Comparison of ENCODE assay signal across 8 cellular contexts in genomic region chr6:47908271-47908670, GRCh38.
"Had no signal": no experiment of that assay in that cellular context is flagged by ENCODE, and none has a peak within 500 bp of the region (broad histone marks: within the 10 kb centered on the region; RNA-seq: fewer than 3 reads in every experiment).

No MANE protein-coding gene starts in this region.

- DNase-seq: GOT3, H7, HFFc6, KBM-7 had no signal

- H3K4me1 ChIP-seq: HAP-1 had no signal

- H3K4me3 ChIP-seq: HAP-1 had no signal

- H3K27ac ChIP-seq: HL-60 had no signal

- H3K36me3 ChIP-seq: HAP-1 had no signal

- H3K9me3 ChIP-seq: HAP-1 had no signal

- ATAC-seq: HCT116, HepG2 had no signal
